In the genomic region with DNA sequence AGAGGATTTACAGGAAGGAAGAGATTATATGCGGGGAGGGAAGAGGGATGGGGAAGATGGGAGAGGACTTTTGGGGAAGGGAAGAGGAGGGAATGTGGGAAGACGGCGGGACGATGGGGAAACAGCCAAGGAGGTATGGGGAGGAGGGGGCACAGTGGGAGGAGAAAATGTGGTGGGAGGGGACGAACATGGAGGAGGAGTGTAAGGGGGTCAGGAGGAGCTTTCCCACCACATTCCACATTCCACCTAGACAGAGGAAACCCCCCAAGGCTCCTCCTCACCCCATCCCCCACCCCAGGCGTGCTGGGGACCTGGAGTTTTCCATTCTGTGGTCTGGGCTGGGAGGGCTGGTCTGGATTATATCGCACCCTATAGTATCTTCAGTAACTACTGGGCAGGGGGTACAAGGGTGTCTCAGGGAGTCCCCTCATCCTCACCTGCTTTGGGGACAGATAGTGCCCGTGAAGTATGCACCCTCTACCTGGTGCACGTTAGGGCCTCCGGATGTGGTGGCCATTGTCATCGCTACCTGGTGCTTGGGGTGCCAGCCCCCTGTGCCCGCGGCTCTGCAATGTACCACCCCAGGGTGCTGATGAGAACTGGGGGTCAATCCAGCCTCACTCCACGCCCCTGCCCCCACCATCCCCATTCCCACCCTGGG, we compare ENCODE assay signal across 12 cellular contexts. TPM values are rescaled to one million over a fixed set of nuclear protein-coding genes. Genes with fewer than 3 reads are reported as not detected.
DNase-seq lines count a peak whose midpoint lies in the region; ATAC-seq and TF ChIP-seq lines count a peak whose summit lies in the region.
"Had no signal": no experiment of that assay in that cellular context is flagged by ENCODE, and none has a peak within 500 bp of the region (broad histone marks: within the 10 kb centered on the region; RNA-seq: fewer than 3 reads in every experiment).

No MANE protein-coding gene starts in this region.

- DNase-seq in breast epithelium (ENCODE audit: low spot score in 2 of 2): no peak
- no peak for DNase-seq in mammary epithelial cell
- DNase-seq in glutamatergic neuron: no peak
- no peak for DNase-seq in naive thymus-derived CD8-positive, alpha-beta T cell
- peak in 1 of 2 donors; percentile 56 for DNase-seq in aorta
- no peak for DNase-seq in Karpas-422
- DNase-seq: activated naive CD4-positive, alpha-beta T cell treated with Interleukin-2 at 50 U/mL for 16 hours; SW 1271 had no signal

- 40% methylated on average over 3 of the region's 14 CpGs for WGBS in mammary epithelial cell (ENCODE audit: low coverage, missing lambda C conversion rate)
- WGBS in aorta, 2 donors: 44 to 49% methylated on average over 14 of the region's 14 CpGs

- H3K27me3 ChIP-seq in breast epithelium (no peaks in the 10 kb centered on the region), mammary epithelial cell (ENCODE audit: insufficient read depth, low read length) (peaks cover 11% of the 10 kb centered on the region), aorta (ENCODE audit: control insufficient read depth in 1 of 2, insufficient read depth in 2 of 2, low read length in 1 of 2) (no peaks in the 10 kb centered on the region), Karpas-422 (ENCODE audit: low read length) (no peaks in the 10 kb centered on the region)

- H3K9ac ChIP-seq in mammary epithelial cell (ENCODE audit: insufficient read depth, low read length): no peak overlapping the region
- H3K9ac ChIP-seq in Karpas-422 (ENCODE audit: low read length): no peak overlapping the region

- no peak overlapping the region for H3K27ac Mint-ChIP-seq in glutamatergic neuron (ENCODE audit: unreplicated experiment)
- no peak overlapping the region for H3K27ac Mint-ChIP-seq in naive thymus-derived CD8-positive, alpha-beta T cell
- H3K27ac Mint-ChIP-seq: stimulated activated memory B cell treated with anti-CD40 and anti-IgM and Interleukin-4, amounts not matched to agents 10 μg/mL and 1 μg/mL and 100 μg/mL, for 72 hours had no signal

- no peaks in the 10 kb centered on the region for H3K79me2 ChIP-seq in mammary epithelial cell (ENCODE audit: insufficient read depth, low read length)
- no peaks in the 10 kb centered on the region for H3K79me2 ChIP-seq in Karpas-422 (ENCODE audit: low read length)

- H3K36me3 ChIP-seq in breast epithelium (no peaks in the 10 kb centered on the region), mammary epithelial cell (ENCODE audit: insufficient read depth, low read length) (no peaks in the 10 kb centered on the region), aorta (ENCODE audit: control insufficient read depth in 1 of 2, insufficient read depth in 2 of 2, low read length in 1 of 2) (peaks cover 0 to 2% of the 10 kb centered on the region in 2 donors), Karpas-422 (ENCODE audit: insufficient read depth, low read length) (no peaks in the 10 kb centered on the region)

- BruUV-seq in mammary epithelial cell (replicated peaks; lab: Mats Ljungman, UMichigan): no TSS peak

- TF ChIP-seq CTCF in breast epithelium (IDR thresholded peaks at IDR 0.05) (no peak), mammary epithelial cell (conservative IDR thresholded peaks at IDR 0.05 in 1 of 2, IDR thresholded peaks at IDR 0.05 in 1 of 2; ENCODE audit: extremely low read depth in 1 of 2, insufficient read depth in 1 of 2, low read depth in 1 of 2, low read length in 2 of 2) (no peak), glutamatergic neuron (IDR thresholded peaks at IDR 0.05; ENCODE audit: partially characterized antibody, unreplicated experiment) (no peak)

- peaks cover 4% of the 10 kb centered on the region for H3K4me1 Mint-ChIP-seq in glutamatergic neuron (ENCODE audit: low read depth, unreplicated experiment)
- H3K4me1 Mint-ChIP-seq in naive thymus-derived CD8-positive, alpha-beta T cell: peaks cover 3 to 18% (median 12%) of the 10 kb centered on the region in 4 donors

- dilution Hi-C loops in mammary epithelial cell (cut with HindIII; ENCODE audit: low sequenced_read_pairs): no loop called here

- H3K4me3 ChIP-seq in breast epithelium (peak overlapping the region; percentile 55 to 81 (median 81)), mammary epithelial cell (replicated peaks in 1 of 3; ENCODE audit: insufficient read depth in 1 of 3, low read depth in 2 of 3, low read length in 3 of 3) (no peak overlapping the region), aorta (ENCODE audit: low read length in 2 of 2) (peak overlapping the region; percentile 97 to 99), Karpas-422 (ENCODE audit: low read length) (no peak overlapping the region)

- H3K27ac ChIP-seq in breast epithelium (peak overlapping the region; percentile 71 to 88), mammary epithelial cell (ENCODE audit: insufficient read depth, low read depth, low read length) (no peak overlapping the region), aorta (ENCODE audit: low read depth in 1 of 2, low read length in 2 of 2) (peak overlapping the region in 1 of 2 donors; percentile 93), Karpas-422 (ENCODE audit: low read length) (no peak overlapping the region)
- H3K27ac ChIP-seq: C4-2B had no signal

- CTCF ChIA-PET in mammary epithelial cell (lab: Charles Lee; ENCODE audit: low non-redundant PET): no interaction called here

- H2AFZ ChIP-seq in mammary epithelial cell (ENCODE audit: low read depth, low read length) (no peak overlapping the region), Karpas-422 (ENCODE audit: low read length) (no peak overlapping the region)

- no peak for TF ChIP-seq POLR2A in breast epithelium (IDR thresholded peaks at IDR 0.05)

- intact Hi-C loops in breast epithelium (cut with DNase I; ENCODE audit: low total_unique reads) (no loop called here), mammary epithelial cell (cut with micrococcal nuclease) (no loop called here), aorta (cut with DNase I) (no loop called here)

- H3K9me3 ChIP-seq in breast epithelium: no peaks in the 10 kb centered on the region
- no peaks in the 10 kb centered on the region for H3K9me3 ChIP-seq in mammary epithelial cell (replicated peaks; ENCODE audit: insufficient read depth, low read length)
- no peaks in the 10 kb centered on the region for H3K9me3 ChIP-seq in aorta (ENCODE audit: control insufficient read depth, low read length)
- no peaks in the 10 kb centered on the region for H3K9me3 ChIP-seq in Karpas-422 (ENCODE audit: low read length)

- no peak overlapping the region for H3K4me2 ChIP-seq in mammary epithelial cell (ENCODE audit: insufficient read depth, low read depth, low read length)
- H3K4me2 ChIP-seq in Karpas-422 (ENCODE audit: low read depth, low read length, poor library complexity, severe bottlenecking): no peak overlapping the region

- peaks cover 15% of the 10 kb centered on the region for H3K27me3 Mint-ChIP-seq in glutamatergic neuron (ENCODE audit: unreplicated experiment)
- peaks cover 28 to 71% (median 55%) of the 10 kb centered on the region in 5 donors for H3K27me3 Mint-ChIP-seq in naive thymus-derived CD8-positive, alpha-beta T cell

- in situ Hi-C loops in mammary epithelial cell (cut with MboI; ENCODE audit: low sequenced_read_pairs in 2 of 2): no loop called here

- peak overlapping the region; percentile 63 for H3K4me3 Mint-ChIP-seq in glutamatergic neuron (ENCODE audit: unreplicated experiment)
- H3K4me3 Mint-ChIP-seq in naive thymus-derived CD8-positive, alpha-beta T cell: peak overlapping the region in 8 of 10 donors; percentile 15 to 73 (median 42)
- H3K4me3 Mint-ChIP-seq: stimulated activated memory B cell treated with anti-CD40 and anti-IgM and Interleukin-4, amounts not matched to agents 10 μg/mL and 1 μg/mL and 100 μg/mL, for 72 hours had no signal

- H4K20me1 ChIP-seq in mammary epithelial cell (ENCODE audit: insufficient read depth, low read length) (no peaks in the 10 kb centered on the region), Karpas-422 (ENCODE audit: insufficient read depth, low read depth, low read length) (no peaks in the 10 kb centered on the region)

- H3K9me3 Mint-ChIP-seq in glutamatergic neuron (ENCODE audit: unreplicated experiment): peaks cover 6% of the 10 kb centered on the region
- H3K9me3 Mint-ChIP-seq in naive thymus-derived CD8-positive, alpha-beta T cell: peaks cover 0 to 2% (median 0%) of the 10 kb centered on the region in 9 donors
- H3K9me3 Mint-ChIP-seq: stimulated activated memory B cell treated with anti-CD40 and anti-IgM and Interleukin-4, amounts not matched to agents 10 μg/mL and 1 μg/mL and 100 μg/mL, for 72 hours had no signal

- POLR2A ChIA-PET in naive thymus-derived CD8-positive, alpha-beta T cell (lab: Charles Lee): no interaction called here

- no peaks in the 10 kb centered on the region for H3K9me2 ChIP-seq in Karpas-422 (replicated peaks; ENCODE audit: insufficient read depth, low read length)

- no peaks in the 10 kb centered on the region for H3K36me3 Mint-ChIP-seq in glutamatergic neuron (ENCODE audit: unreplicated experiment)
- H3K36me3 Mint-ChIP-seq in naive thymus-derived CD8-positive, alpha-beta T cell: no peaks in the 10 kb centered on the region
- H3K36me3 Mint-ChIP-seq: stimulated activated memory B cell treated with anti-CD40 and anti-IgM and Interleukin-4, amounts not matched to agents 10 μg/mL and 1 μg/mL and 100 μg/mL, for 72 hours had no signal

- H3K4me1 ChIP-seq in breast epithelium (no peaks in the 10 kb centered on the region), mammary epithelial cell (ENCODE audit: insufficient read depth, low read length) (no peaks in the 10 kb centered on the region), aorta (ENCODE audit: control insufficient read depth in 1 of 2, insufficient read depth in 2 of 2, low read length in 2 of 2) (peaks cover 0 to 2% of the 10 kb centered on the region in 2 donors), Karpas-422 (ENCODE audit: low read length) (no peaks in the 10 kb centered on the region)

- ATAC-seq in naive thymus-derived CD8-positive, alpha-beta T cell: peak in 1 of 2 donors; percentile 20
- ATAC-seq in aorta (ENCODE audit: low FRiP score) (peak; percentile 6), GM21737 (IDR thresholded peaks at IDR 0.05; ENCODE audit: unreplicated experiment) (no peak), GM19463 (IDR thresholded peaks at IDR 0.05; ENCODE audit: unreplicated experiment) (no peak)

RNA-seq across cellular contexts. Expression of a gene that starts 0.7 kb away (rescaled TPM):
- total RNA-seq in breast epithelium: 10 to 100 TPM; 38.7 to 41.7 (median 41.0) TPM
- total RNA-seq in mammary epithelial cell: under 1 TPM in 1 of 2 donors, not detected in 1; 0.17 TPM
- not detected for polyA plus RNA-seq in mammary epithelial cell
- polyA minus RNA-seq in mammary epithelial cell: not detected
- 0.12 TPM for total RNA-seq in glutamatergic neuron (ENCODE audit: unreplicated experiment)
- total RNA-seq in naive thymus-derived CD8-positive, alpha-beta T cell: not detected
- polyA plus RNA-seq in naive thymus-derived CD8-positive, alpha-beta T cell: not detected
- 100 to 1,000 TPM; 351 to 637 TPM for total RNA-seq in aorta
- 100 to 1,000 TPM in 1 of 2 donors, 10 to 100 TPM in 1; 53.6 to 115 TPM for polyA plus RNA-seq in aorta
- total RNA-seq in Karpas-422 (2014; rRNA removed; shearing (Covaris generic); ENCODE audit: low replicate concordance): not detected in 2 replicates

Comparison
In these comparisons a context has a peak if more than half of its experiments do, and no peak if none do; other contexts are left out.
1. H3K27ac ChIP-seq: peak in breast epithelium (2 of 2); none in mammary epithelial cell (single experiment) and Karpas-422 (single experiment).
2. H3K4me3 ChIP-seq: peak in breast epithelium (3 of 3) and aorta (2 of 2); none in mammary epithelial cell (0 of 3) and Karpas-422 (single experiment).
3. RNA of a gene that starts 0.7 kb away (total RNA-seq): 351 to 637 TPM in aorta and 38.7 to 41.7 TPM in breast epithelium; 0.17 TPM in mammary epithelial cell, 0.12 TPM in glutamatergic neuron (single experiment), not detected in naive thymus-derived CD8-positive, alpha-beta T cell and not detected in Karpas-422; every median in the first group is over 10 times any median in the second.